In the genomic region with DNA sequence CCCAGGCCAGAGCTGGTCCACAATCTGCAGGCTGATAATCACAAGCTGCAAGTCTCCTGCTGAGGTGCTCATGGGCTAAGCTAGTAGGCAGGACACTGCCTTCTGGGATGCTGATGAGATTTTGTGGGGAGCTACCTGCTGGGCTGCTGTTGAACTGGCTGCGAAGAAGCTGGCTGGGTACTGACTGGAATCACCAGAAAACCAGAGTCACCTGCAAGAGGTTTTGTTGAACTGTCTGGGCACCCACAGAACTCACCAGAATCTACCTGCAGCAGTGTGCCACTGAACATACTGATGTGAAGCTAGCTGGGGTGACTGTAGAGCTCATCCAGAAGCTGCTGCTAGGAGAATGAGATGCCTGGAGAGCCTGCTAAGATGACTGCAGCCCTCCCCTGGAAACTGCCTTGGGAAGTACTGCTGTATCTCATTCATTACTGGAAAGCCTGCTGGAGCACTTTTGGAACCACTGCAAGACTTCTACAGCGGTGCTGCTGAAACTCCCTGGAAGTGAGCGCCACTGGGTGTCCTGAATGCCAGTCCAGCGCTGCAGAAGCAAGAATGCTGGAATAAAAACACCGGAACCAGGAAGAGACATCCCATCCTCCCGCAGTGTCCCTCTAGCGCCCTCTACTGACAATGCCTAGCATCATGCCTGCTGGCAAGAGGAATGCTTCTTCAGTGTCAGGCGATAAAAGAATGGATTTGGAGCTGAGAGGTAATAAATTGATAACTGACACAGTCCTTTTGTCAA, we compare ENCODE assay signal across 8 cellular contexts.
DNase-seq lines count a peak whose midpoint lies in the region; ATAC-seq and TF ChIP-seq lines count a peak whose summit lies in the region.

No MANE protein-coding gene starts in this region.

- H3K27ac ChIP-seq in adrenal gland: no peak overlapping the region
- no peak overlapping the region for H3K27ac ChIP-seq in heart left ventricle

- H3K27me3 ChIP-seq in adrenal gland (no peaks in the 10 kb centered on the region), heart left ventricle (peaks cover 0 to 21% (median 0%) of the 10 kb centered on the region in 9 donors)

- TF ChIP-seq CTCF in adrenal gland (IDR thresholded peaks at IDR 0.05) (peak; percentile 86 to 99 (median 89)), heart left ventricle (IDR thresholded peaks at IDR 0.05) (peak; percentile 79 to 93 (median 90)), progenitor cell of endocrine pancreas (IDR thresholded peaks at IDR 0.05; ENCODE audit: unreplicated experiment) (peak; percentile 93)

- H3K27me3 Mint-ChIP-seq in progenitor cell of endocrine pancreas: peaks cover 10% of the 10 kb centered on the region

- H3K36me3 ChIP-seq in adrenal gland (replicated peaks in 1 of 2) (no peaks in the 10 kb centered on the region), heart left ventricle (no peaks in the 10 kb centered on the region)

- H3K27ac Mint-ChIP-seq in progenitor cell of endocrine pancreas: no peak overlapping the region

- ATAC-seq in heart left ventricle (peak in 3 of 4 donors; percentile 58 to 83 (median 78)), HG03139 (IDR thresholded peaks at IDR 0.05; ENCODE audit: unreplicated experiment) (no peak)

- peaks cover 15% of the 10 kb centered on the region for H3K9me3 Mint-ChIP-seq in progenitor cell of endocrine pancreas (ENCODE audit: low read depth)

- TF ChIP-seq POLR2A in adrenal gland (IDR thresholded peaks at IDR 0.05): no peak
- TF ChIP-seq POLR2A in heart left ventricle (IDR thresholded peaks at IDR 0.05): no peak

- peak overlapping the region; percentile 66 for H3K4me3 Mint-ChIP-seq in progenitor cell of endocrine pancreas (ENCODE audit: low read depth)

- in situ Hi-C loops in KBM-7 (cut with MboI; ENCODE audit: low pct_unique_long_range_greater_than_20kb, low sequenced_read_pairs): no loop called here

- no peaks in the 10 kb centered on the region for H3K9me3 ChIP-seq in adrenal gland (replicated peaks in 1 of 3)
- peaks cover 0 to 13% (median 7%) of the 10 kb centered on the region in 12 donors for H3K9me3 ChIP-seq in heart left ventricle

- intact Hi-C loops in adrenal gland (cut with DNase I) (loop anchor here in 1 of 2 donors (10.0 kb wide), 1 partner anchor 180 kb away; no protein-coding TSS in a partner anchor), heart left ventricle (cut with DNase I) (loop anchor here in 2 of 10 donors (5.0 to 10.0 kb wide), 2 partner anchors 240 to 247 kb away; a partner anchor contains a TSS)

- H3K36me3 Mint-ChIP-seq in progenitor cell of endocrine pancreas (ENCODE audit: insufficient read depth): no peaks in the 10 kb centered on the region

- H3K4me1 Mint-ChIP-seq in progenitor cell of endocrine pancreas (ENCODE audit: low read depth): peaks cover 4% of the 10 kb centered on the region

- 17 to 32% (median 26%) methylated on average over 5 to 8 of the region's 8 CpGs for WGBS in adrenal gland, 4 donors
- 18 to 28% (median 24%) methylated on average over 6 to 8 of the region's 8 CpGs for WGBS in heart left ventricle, 4 donors

- peak overlapping the region in 1 of 4 donors; percentile 39 for H3K4me3 ChIP-seq in adrenal gland
- peak overlapping the region in 4 of 12 donors; percentile 10 to 31 (median 28) for H3K4me3 ChIP-seq in heart left ventricle

- peak; percentile 45 for DNase-seq in activated naive CD4-positive, alpha-beta T cell treated with Interleukin-2 at 50 U/mL for 16 hours
- DNase-seq in activated naive CD4-positive, alpha-beta T cell (lab: John Stamatoyannopoulos, UW): no peak
- DNase-seq in KBM-7 (peak; percentile 82), RKO (ENCODE audit: low spot score) (peak; percentile 57), adrenal gland (peak; percentile 75 to 90 (median 84)), heart left ventricle (peak; percentile 60 to 71 (median 66)), progenitor cell of endocrine pancreas (ENCODE audit: low spot score, unreplicated experiment) (peak; percentile 61)

- H3K4me1 ChIP-seq in adrenal gland (replicated peaks in 1 of 2) (no peaks in the 10 kb centered on the region), heart left ventricle (peaks cover 0 to 4% (median 0%) of the 10 kb centered on the region in 12 donors)

Comparison
In these comparisons a context has a peak if more than half of its experiments do, and no peak if none do; other contexts are left out.
1. DNase-seq: peak in activated naive CD4-positive, alpha-beta T cell treated with Interleukin-2 at 50 U/mL for 16 hours (single experiment), KBM-7 (single experiment), RKO (single experiment), adrenal gland (7 of 7), heart left ventricle (5 of 5) and progenitor cell of endocrine pancreas (single experiment); none in activated naive CD4-positive, alpha-beta T cell (0 of 4).
2. Peak in every context shown above with its lines, with median percentiles within 50 percentile points of each other: CTCF ChIP-seq.